9 cellular contexts compared by ENCODE assay signal in the genomic region with DNA sequence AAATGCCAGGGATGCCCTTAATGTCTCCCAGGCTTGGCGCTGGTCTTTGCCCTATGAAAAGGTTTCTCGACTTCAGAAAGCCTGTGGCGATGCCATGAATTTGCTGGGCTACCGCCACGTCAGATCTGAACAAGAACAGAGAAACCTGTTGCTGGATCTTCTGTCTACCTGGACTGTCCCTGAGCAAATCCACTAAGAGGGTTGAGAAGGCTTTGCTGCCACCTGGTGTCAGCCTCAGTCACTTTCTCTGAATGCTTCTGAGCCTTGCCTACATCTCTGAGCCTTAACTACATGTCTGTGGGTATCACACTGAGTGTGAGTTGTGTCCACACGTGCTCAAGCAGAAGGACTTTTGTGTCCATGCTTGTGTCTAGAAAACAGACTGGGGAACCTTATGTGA. TPM values are rescaled to one million over a fixed set of nuclear protein-coding genes. Genes with fewer than 3 reads are reported as not detected.
DNase-seq lines count a peak whose midpoint lies in the region; ATAC-seq, FAIRE-seq and TF ChIP-seq lines count a peak whose summit lies in the region.
"Had no signal": no experiment of that assay in that cellular context is flagged by ENCODE, and none has a peak within 500 bp of the region (broad histone marks: within the 10 kb centered on the region; RNA-seq: fewer than 3 reads in every experiment).

No MANE protein-coding gene starts in this region.

- H3K4me1 Mint-ChIP-seq in type B pancreatic cell (ENCODE audit: unreplicated experiment): no peaks in the 10 kb centered on the region

- TF ChIP-seq CTCF in A549 (IDR thresholded peaks at IDR 0.05) (peak; percentile 63), GM10266 (IDR thresholded peaks at IDR 0.05; ENCODE audit: control insufficient read depth, insufficient read depth, low read depth, missing control alignments) (peak; percentile 75), PC-9 (conservative IDR thresholded peaks at IDR 0.05) (peak; percentile 83), astrocyte of the spinal cord (IDR thresholded peaks at IDR 0.05; ENCODE audit: low read depth, low read length) (peak; percentile 66), left lung (IDR thresholded peaks at IDR 0.05) (peak; percentile 33 to 48), type B pancreatic cell (conservative IDR thresholded peaks at IDR 0.05) (peak; percentile 72)

- CTCF ChIA-PET in A549 (lab: Yijun Ruan, JAX): interaction anchor here (0.9 to 4.2 kb wide), 8 partner anchors 8 to 127 kb away, joined by 3 to 29 read pairs (median 12); partner anchors contain the start of gene CHST4
- CTCF ChIA-PET in PC-9 (lab: Charles Lee): interaction anchor here (0.9 to 1.4 kb wide), 2 partner anchors 11 to 36 kb away, joined by 4 to 7 read pairs; partner anchors contain the start of gene CHST4

- H3F3A ChIP-seq in PC-9 (ENCODE audit: insufficient read depth, low read depth): no peaks in the 10 kb centered on the region

- no peak overlapping the region for H3K27ac ChIP-seq in A549
- no peak overlapping the region for H3K27ac ChIP-seq in PC-9
- H3K27ac ChIP-seq in left lung: no peak overlapping the region

- BruUV-seq in PC-9 (replicated peaks; lab: Mats Ljungman, UMichigan): no TSS peak

- no peak for TF ChIP-seq POLR2A in A549 (IDR thresholded peaks at IDR 0.05; ENCODE audit: low read length)

- no peaks in the 10 kb centered on the region for H3K79me2 ChIP-seq in PC-9 (ENCODE audit: low read depth)

- ATAC-seq in A549 (peak; percentile 92 to 93), HG03280 (IDR thresholded peaks at IDR 0.05; ENCODE audit: unreplicated experiment) (peak; percentile 77), left lung (peak; percentile 83), HG03432 (IDR thresholded peaks at IDR 0.05; ENCODE audit: unreplicated experiment) (no peak)

- in situ Hi-C loops in astrocyte of the spinal cord (cut with HindIII; ENCODE audit: low sequenced_read_pairs): no loop called here

- H3K27me3 ChIP-seq in PC-9 (ENCODE audit: insufficient read depth, low read depth) (no peaks in the 10 kb centered on the region), left lung (no peaks in the 10 kb centered on the region)

- H2AFZ ChIP-seq in PC-9: no peak overlapping the region

- H3K4me3 Mint-ChIP-seq in type B pancreatic cell: no peak overlapping the region
- H3K4me3 Mint-ChIP-seq: dendritic cell treated with granulocyte-macrophage colony-stimulating factor and Interleukin-4, amounts not matched to agents 40 ng/mL and 50 ng/mL, for 4 days had no signal

- no peaks in the 10 kb centered on the region for H3K9me2 ChIP-seq in PC-9 (ENCODE audit: insufficient read depth)

- H3K4me1 ChIP-seq in A549: no peaks in the 10 kb centered on the region
- no peaks in the 10 kb centered on the region for H3K4me1 ChIP-seq in PC-9 (replicated peaks; ENCODE audit: insufficient read depth)
- H3K4me1 ChIP-seq in left lung: no peaks in the 10 kb centered on the region

- no peaks in the 10 kb centered on the region for H3K9me3 ChIP-seq in A549
- H3K9me3 ChIP-seq in PC-9 (ENCODE audit: insufficient read depth, low read depth): no peaks in the 10 kb centered on the region
- H3K9me3 ChIP-seq in left lung: no peaks in the 10 kb centered on the region

- POLR2A ChIA-PET in A549 (lab: Yijun Ruan, JAX) (no interaction called here), PC-9 (lab: Charles Lee; ENCODE audit: unreplicated experiment) (no interaction called here)

- TF ChIP-seq RAD21 in A549 (conservative IDR thresholded peaks at IDR 0.05 in 1 of 2, IDR thresholded peaks at IDR 0.05 in 1 of 2): peak; percentile 61 to 71

- DNase-seq in A549 (ENCODE audit: low read depth in 1 of 2, low spot score in 1 of 2): peak; percentile 63 to 64
- DNase-seq in GM10266 (ENCODE audit: extremely low spot score): peak; percentile 51
- peak; percentile 62 to 65 for DNase-seq in PC-9
- DNase-seq in astrocyte of the spinal cord (ENCODE audit: low read depth, low spot score): peak; percentile 25
- no peak for DNase-seq in left lung
- DNase-seq in type B pancreatic cell (ENCODE audit: extremely low spot score, unreplicated experiment): no peak

- H3K36me3 Mint-ChIP-seq in type B pancreatic cell: no peaks in the 10 kb centered on the region

- no peaks in the 10 kb centered on the region for H4K20me1 ChIP-seq in PC-9 (ENCODE audit: insufficient read depth)

- H3K4me2 ChIP-seq in A549 (no peak overlapping the region), PC-9 (no peak overlapping the region)

- H3K36me3 ChIP-seq in PC-9 (ENCODE audit: low read depth) (no peaks in the 10 kb centered on the region), left lung (no peaks in the 10 kb centered on the region)

- no peaks in the 10 kb centered on the region for H3K9me3 Mint-ChIP-seq in type B pancreatic cell
- H3K9me3 Mint-ChIP-seq: dendritic cell treated with granulocyte-macrophage colony-stimulating factor and Interleukin-4, amounts not matched to agents 40 ng/mL and 50 ng/mL, for 4 days had no signal

- TF ChIP-seq EP300 in A549 (IDR thresholded peaks at IDR 0.05): no peak

- H3K27me3 Mint-ChIP-seq in type B pancreatic cell: peaks cover 8% of the 10 kb centered on the region

- intact Hi-C loops in PC-9 (cut with micrococcal nuclease; ENCODE audit: unreplicated experiment): loop anchor here (1.0 to 5.0 kb wide), 3 partner anchors 37 to 125 kb away; no protein-coding TSS in a partner anchor
- intact Hi-C loops in left lung (cut with DNase I): no loop called here

- H3K27ac Mint-ChIP-seq in type B pancreatic cell: no peak overlapping the region
- H3K27ac Mint-ChIP-seq: dendritic cell treated with granulocyte-macrophage colony-stimulating factor and Interleukin-4, amounts not matched to agents 40 ng/mL and 50 ng/mL, for 4 days had no signal

- peak; percentile 84 for FAIRE-seq in A549 (lab: Jason Lieb, UNC)

- H3K4me3 ChIP-seq in A549 (no peak overlapping the region), PC-9 (no peak overlapping the region), astrocyte of the spinal cord (ENCODE audit: low read depth, low read length) (no peak overlapping the region), left lung (no peak overlapping the region)

- 3% methylated on average over 6 of the region's 6 CpGs for WGBS in A549 (ENCODE audit: missing lambda C conversion rate)

TF ChIP-seq in A549, 52 proteins besides CTCF, POLR2A, EP300 and RAD21:
- TF ChIP-seq RCOR1 (IDR thresholded peaks at IDR 0.05; ENCODE audit: low read depth, low read length) (no peak), SMC3 (IDR thresholded peaks at IDR 0.05) (peak; percentile 54; the same call in 2 of the 3 replicates)
TF ChIP-seq in A549: peak in this region for 1.

RNA-seq across cellular contexts. Expression of gene CHST4, which starts 11.4 kb away (rescaled TPM):
- polyA plus RNA-seq in A549 (2011; rRNA removed) (0.08 and 0.12 TPM in 2 replicates), A549 (2017; fragmentation: RNase III; extraction: RNeasy Plus Mini Kit Qiagen cat#74134 plus additional on column Dnase treatment) (0.04 to 0.10 TPM (median 0.05 TPM) in 3 replicates)
- 0.03 and 0.05 TPM in 2 replicates for polyA plus RNA-seq in A549 (2012; cell fraction: cytosol; rRNA removed)
- polyA plus RNA-seq in A549 (2012; cell fraction: nucleus; rRNA removed): 0.05 and 0.10 TPM in 2 replicates
- polyA minus RNA-seq in A549 (2011; rRNA and poly(A)+ RNA removed): not detected in 2 replicates
- total RNA-seq in PC-9 (2021) (2.4 and 3.1 TPM in 2 replicates), left lung (under 1 TPM; 0.12 to 0.26 TPM), type B pancreatic cell (ENCODE audit: low replicate concordance) (0.33 TPM in 1 of 2 replicates, not detected in the other)

RNA-seq across cellular contexts. Expression of gene TAT, which starts 39.2 kb away (rescaled TPM):
- polyA plus RNA-seq in A549 (2011; rRNA removed): 0.30 and 0.37 TPM in 2 replicates
- polyA plus RNA-seq in A549 (2012; cell fraction: cytosol; rRNA removed): 0.05 and 0.06 TPM in 2 replicates
- polyA plus RNA-seq in A549 (2012; cell fraction: nucleus; rRNA removed): 0.06 TPM in 1 of 2 replicates, not detected in the other
- 0.03 to 0.06 TPM (median 0.05 TPM) in 3 replicates for polyA plus RNA-seq in A549 (2017; fragmentation: RNase III; extraction: RNeasy Plus Mini Kit Qiagen cat#74134 plus additional on column Dnase treatment)
- polyA minus RNA-seq in A549 (2011; rRNA and poly(A)+ RNA removed): 0.19 and 0.58 TPM in 2 replicates
- total RNA-seq in PC-9 (2021): 0.13 and 0.50 TPM in 2 replicates
- under 1 TPM in 1 of 2 donors, not detected in 1; 0.18 TPM for total RNA-seq in left lung
- 0.14 TPM in 1 of 2 replicates, not detected in the other for total RNA-seq in type B pancreatic cell (ENCODE audit: low replicate concordance)

RNA-seq across cellular contexts. Expression of gene ZNF19, which starts 48.5 kb away (rescaled TPM):
- polyA plus RNA-seq in A549 (2011; rRNA removed) (3.9 and 4.4 TPM in 2 replicates), A549 (2017; fragmentation: RNase III; extraction: RNeasy Plus Mini Kit Qiagen cat#74134 plus additional on column Dnase treatment) (2.0 to 2.4 TPM (median 2.3 TPM) in 3 replicates)
- 0.67 and 0.96 TPM in 2 replicates for polyA plus RNA-seq in A549 (2012; cell fraction: cytosol; rRNA removed)
- 0.78 and 1.7 TPM in 2 replicates for polyA plus RNA-seq in A549 (2012; cell fraction: nucleus; rRNA removed)
- polyA minus RNA-seq in A549 (2011; rRNA and poly(A)+ RNA removed): 7.1 and 9.2 TPM in 2 replicates
- total RNA-seq in PC-9 (2021) (6.8 TPM in 2 replicates), left lung (1 to 10 TPM; 6.9 to 7.6 TPM), type B pancreatic cell (ENCODE audit: low replicate concordance) (6.0 and 7.6 TPM in 2 replicates)

Comparison
In these comparisons a context has a peak if more than half of its experiments do, and no peak if none do; other contexts are left out.
1. DNase-seq: peak in A549 (2 of 2), GM10266 (single experiment), PC-9 (2 of 2) and astrocyte of the spinal cord (single experiment); none in left lung (0 of 2) and type B pancreatic cell (single experiment).
2. Peak in every context shown above with its lines, with median percentiles within 50 percentile points of each other: CTCF ChIP-seq.